ENCODE assay signal across 26 cellular contexts in genomic region chr14:100979079-100979478, GRCh38.
"Had no signal": no experiment of that assay in that cellular context is flagged by ENCODE, and none has a peak within 500 bp of the region (broad histone marks: within the 10 kb centered on the region; RNA-seq: fewer than 3 reads in every experiment).

No MANE protein-coding gene starts in this region.

- H3K4me3 Mint-ChIP-seq: effector memory CD8-positive, alpha-beta T cell; immature natural killer cell; mesothelial cell of epicardium; naive B cell; nephron; neural progenitor cell; stimulated activated memory B cell treated with anti-CD40 and anti-IgM and Interleukin-4, amounts not matched to agents 10 μg/mL and 1 μg/mL and 100 μg/mL, for 72 hours; type B pancreatic cell had no signal

- H3K9me3 Mint-ChIP-seq: effector memory CD8-positive, alpha-beta T cell; immature natural killer cell; mesothelial cell of epicardium; naive B cell; nephron; neural progenitor cell; stimulated activated memory B cell treated with anti-CD40 and anti-IgM and Interleukin-4, amounts not matched to agents 10 μg/mL and 1 μg/mL and 100 μg/mL, for 72 hours; type B pancreatic cell had no signal

- H3K27me3 ChIP-seq: esophagus squamous epithelium, sigmoid colon, spleen, testis, tibial artery had no signal

- DNase-seq: cortex of kidney; effector memory CD8-positive, alpha-beta T cell; erythroblast; esophagus squamous epithelium; hypothalamus; immature natural killer cell; kidney; mesenchymal stem cell; mucosa of descending colon; naive B cell; psoas muscle; right cardiac atrium; sigmoid colon; spleen; stimulated activated CD4-positive, alpha-beta T cell treated with anti-CD3 and anti-CD28 coated beads, Interleukin-4, amount 100 ng/mL, for 4 hours; stimulated activated naive CD8-positive, alpha-beta T cell treated with anti-CD3 and anti-CD28 coated beads, Interleukin-15, Interleukin-2, amounts not matched to agents 100 U/mL and 50 U/mL, for 24 hours; substantia nigra; testis; tibial artery had no signal

- H2AFZ ChIP-seq: neural progenitor cell had no signal

- H3K36me3 ChIP-seq: esophagus squamous epithelium, neural progenitor cell, sigmoid colon, spleen, tibial artery had no signal

- H3K9me3 ChIP-seq: esophagus squamous epithelium, mucosa of descending colon, psoas muscle, sigmoid colon, spleen, testis, tibial artery had no signal

- H3K27me3 Mint-ChIP-seq: stimulated activated memory B cell treated with anti-CD40 and anti-IgM and Interleukin-4, amounts not matched to agents 10 μg/mL and 1 μg/mL and 100 μg/mL, for 72 hours had no signal

- H3K4me3 ChIP-seq: esophagus squamous epithelium, mucosa of descending colon, neural progenitor cell, psoas muscle, sigmoid colon, skin epidermis, spleen, testis, tibial artery had no signal

- H3K9ac ChIP-seq: neural progenitor cell had no signal

- ATAC-seq: effector memory CD8-positive, alpha-beta T cell; left lobe of liver; mucosa of descending colon; psoas muscle; right cardiac atrium; stimulated activated memory B cell treated with anti-CD40 and anti-IgM and Interleukin-4, amounts not matched to agents 10 μg/mL and 1 μg/mL and 100 μg/mL, for 72 hours; stimulated activated naive CD8-positive, alpha-beta T cell treated with anti-CD3 and anti-CD28 coated beads, Interleukin-15, Interleukin-2, amounts not matched to agents 100 U/mL and 50 U/mL, for 24 hours had no signal

- H3K27ac ChIP-seq: esophagus squamous epithelium, neural progenitor cell, psoas muscle, sigmoid colon, skin epidermis, spleen, testis, tibial artery had no signal

- H3K4me2 ChIP-seq: neural progenitor cell had no signal

- H3K36me3 Mint-ChIP-seq: immature natural killer cell; mesothelial cell of epicardium; naive B cell; neural progenitor cell; stimulated activated memory B cell treated with anti-CD40 and anti-IgM and Interleukin-4, amounts not matched to agents 10 μg/mL and 1 μg/mL and 100 μg/mL, for 72 hours; type B pancreatic cell had no signal

- H3K4me1 ChIP-seq: esophagus squamous epithelium, neural progenitor cell, psoas muscle, sigmoid colon, spleen, testis, tibial artery had no signal

- H3K4me1 Mint-ChIP-seq: immature natural killer cell; mesothelial cell of epicardium; naive B cell; nephron; neural progenitor cell; stimulated activated memory B cell treated with anti-CD40 and anti-IgM and Interleukin-4, amounts not matched to agents 10 μg/mL and 1 μg/mL and 100 μg/mL, for 72 hours had no signal

- H3K27ac Mint-ChIP-seq: effector memory CD8-positive, alpha-beta T cell; immature natural killer cell; mesothelial cell of epicardium; naive B cell; nephron; neural progenitor cell; stimulated activated memory B cell treated with anti-CD40 and anti-IgM and Interleukin-4, amounts not matched to agents 10 μg/mL and 1 μg/mL and 100 μg/mL, for 72 hours; type B pancreatic cell had no signal
